9 cellular contexts compared by ENCODE assay signal in genomic region chr14:92914087-92914656, GRCh38. TPM values are rescaled to one million over a fixed set of nuclear protein-coding genes. Genes with fewer than 3 reads are reported as not detected.
DNase-seq lines count a peak whose midpoint lies in the region; ATAC-seq, FAIRE-seq and TF ChIP-seq lines count a peak whose summit lies in the region.
"Had no signal": no experiment of that assay in that cellular context is flagged by ENCODE, and none has a peak within 500 bp of the region (broad histone marks: within the 10 kb centered on the region; RNA-seq: fewer than 3 reads in every experiment).

No MANE protein-coding gene starts in this region.

- H3K27ac ChIP-seq in heart right ventricle (no peak overlapping the region), upper lobe of right lung (no peak overlapping the region), kidney (ENCODE audit: low read depth in 2 of 2, low read length in 2 of 2) (no peak overlapping the region)
- H3K27ac ChIP-seq: C4-2B had no signal

- TF ChIP-seq CTCF in heart right ventricle (IDR thresholded peaks at IDR 0.05) = no peak
- TF ChIP-seq CTCF in fibroblast of villous mesenchyme (IDR thresholded peaks at IDR 0.05; ENCODE audit: insufficient read depth, low read depth, low read length) = no peak
- no peak for TF ChIP-seq CTCF in upper lobe of right lung (IDR thresholded peaks at IDR 0.05)
- no peak for TF ChIP-seq CTCF in kidney (IDR thresholded peaks at IDR 0.05; ENCODE audit: borderline replicate concordance, extremely low read depth, insufficient read depth)

- H3K9me3 ChIP-seq in heart right ventricle = no peaks in the 10 kb centered on the region
- H3K9me3 ChIP-seq in upper lobe of right lung = no peaks in the 10 kb centered on the region
- H3K9me3 ChIP-seq in kidney (ENCODE audit: control insufficient read depth in 1 of 2, low read length in 2 of 2) = no peaks in the 10 kb centered on the region
- no peaks in the 10 kb centered on the region for H3K9me3 ChIP-seq in MG63

- intact Hi-C loops in heart right ventricle (cut with DNase I) = no loop called here
- intact Hi-C loops in Right ventricle myocardium superior (cut with DNase I) = no loop called here
- intact Hi-C loops in upper lobe of right lung (cut with DNase I) = no loop called here
- intact Hi-C loops in kidney (cut with DNase I) = no loop called here

- H3K9ac ChIP-seq in kidney (ENCODE audit: low read length in 2 of 2) = no peak overlapping the region

- peak; percentile 18 to 28 for DNase-seq in heart right ventricle
- no peak for DNase-seq in Right ventricle myocardium superior
- DNase-seq in activated CD4-positive, alpha-beta T cell treated with anti-CD3 and anti-CD28 coated beads for 48 hours = peak; percentile 62
- peak; percentile 41 for DNase-seq in fibroblast of villous mesenchyme (ENCODE audit: low read depth)
- DNase-seq in upper lobe of right lung = no peak
- DNase-seq in kidney = no peak
- no peak for DNase-seq in MG63

- 6% methylated on average over 7 of the region's 7 CpGs for WGBS in heart right ventricle, 2 donors

- ATAC-seq in heart right ventricle (peak in 2 of 8 donors; percentile 31 to 48), Right ventricle myocardium superior (ENCODE audit: poor library complexity) (no peak), upper lobe of right lung (peak; percentile 45), HG02678 (IDR thresholded peaks at IDR 0.05; ENCODE audit: unreplicated experiment) (no peak)

- H3K4me1 ChIP-seq in heart right ventricle (no peaks in the 10 kb centered on the region), upper lobe of right lung (no peaks in the 10 kb centered on the region), kidney (ENCODE audit: control insufficient read depth in 1 of 2, insufficient read depth in 1 of 2, low read depth in 1 of 2, low read length in 2 of 2) (no peaks in the 10 kb centered on the region)

- H3K36me3 ChIP-seq in heart right ventricle = no peaks in the 10 kb centered on the region
- H3K36me3 ChIP-seq in upper lobe of right lung = no peaks in the 10 kb centered on the region
- no peaks in the 10 kb centered on the region for H3K36me3 ChIP-seq in kidney (ENCODE audit: control insufficient read depth in 1 of 2, insufficient read depth in 2 of 2, low read length in 2 of 2)
- H3K36me3 ChIP-seq in MG63 = no peaks in the 10 kb centered on the region

- FAIRE-seq in kidney (lab: Jason Lieb, UNC) = no peak

- no peak overlapping the region for H3K4me3 ChIP-seq in heart right ventricle
- H3K4me3 ChIP-seq in fibroblast of villous mesenchyme (ENCODE audit: low read depth, low read length) = no peak overlapping the region
- no peak overlapping the region for H3K4me3 ChIP-seq in upper lobe of right lung
- no peak overlapping the region for H3K4me3 ChIP-seq in kidney (ENCODE audit: low read length in 2 of 2)
- no peak overlapping the region for H3K4me3 ChIP-seq in MG63

- H3K27me3 ChIP-seq in heart right ventricle = peaks cover 0 to 41% (median 19%) of the 10 kb centered on the region in 7 donors
- H3K27me3 ChIP-seq in upper lobe of right lung = no peaks in the 10 kb centered on the region
- no peaks in the 10 kb centered on the region for H3K27me3 ChIP-seq in MG63

RNA-seq across cellular contexts. Expression of gene CHGA, which starts 8.8 kb away (rescaled TPM):
- total RNA-seq in heart right ventricle (not detected), Right ventricle myocardium superior (not detected), fibroblast of villous mesenchyme (not detected in 2 replicates), upper lobe of right lung (not detected), kidney (0.38 TPM)
- polyA plus RNA-seq in heart right ventricle (under 1 TPM in 1 of 2 donors, not detected in 1; 0.14 TPM), kidney (ENCODE audit: insufficient read depth, low read depth, low replicate concordance) (6.6 TPM)
- not detected in 2 replicates for total RNA-seq in MG63 (2014; rRNA removed; shearing (Covaris generic); ENCODE audit: low replicate concordance)

Comparison
In these comparisons a context has a peak if more than half of its experiments do, and no peak if none do; other contexts are left out.
1. DNase-seq: peak in heart right ventricle (2 of 2), activated CD4-positive, alpha-beta T cell treated with anti-CD3 and anti-CD28 coated beads for 48 hours (single experiment) and fibroblast of villous mesenchyme (single experiment); none in Right ventricle myocardium superior (single experiment), upper lobe of right lung (single experiment), kidney (single experiment) and MG63 (single experiment).